14 cellular contexts compared by ENCODE assay signal in genomic region chr11:611001-611996, GRCh38. TPM values are rescaled to one million over a fixed set of nuclear protein-coding genes. Genes with fewer than 3 reads are reported as not detected.
A peak's percentile ranks its signal among the peaks of the same experiment; 100 is the strongest.
DNase-seq lines count a peak whose midpoint lies in the region; ATAC-seq, FAIRE-seq and TF ChIP-seq lines count a peak whose summit lies in the region.
"Had no signal": no experiment of that assay in that cellular context is flagged by ENCODE, and none has a peak within 500 bp of the region (broad histone marks: within the 10 kb centered on the region; RNA-seq: fewer than 3 reads in every experiment).

No MANE protein-coding gene starts in this region.

- TF ChIP-seq CTCF in CD14-positive monocyte (IDR thresholded peaks at IDR 0.05) (no peak), Caco-2 (IDR thresholded peaks at IDR 0.05; ENCODE audit: insufficient read depth in 1 of 2, low read depth in 1 of 2, low read length in 1 of 2, severe bottlenecking in 1 of 2, unreplicated experiment in 1 of 2) (no peak), D721Med (IDR thresholded peaks at IDR 0.05; ENCODE audit: insufficient read depth, missing control alignments) (no peak)

- ATAC-seq in memory B cell (ENCODE audit: low read depth) (no peak), GM18907 (IDR thresholded peaks at IDR 0.05; ENCODE audit: unreplicated experiment) (no peak), HG03432 (IDR thresholded peaks at IDR 0.05; ENCODE audit: unreplicated experiment) (no peak)

- FAIRE-seq in D721Med (lab: Jason Lieb, UNC), result no peak
- FAIRE-seq in RCC 7860 (lab: Jason Lieb, UNC), result no peak

- TSS peak; percentile 3 for BruUV-seq in Caco-2 (replicated peaks; lab: Mats Ljungman, UMichigan)

- DNase-seq in CD14-positive monocyte (ENCODE audit: low spot score), result peak; percentile 43
- no peak for DNase-seq in Caco-2
- no peak for DNase-seq in activated CD4-positive, alpha-beta memory T cell treated with anti-CD3 and anti-CD28 coated beads for 36 hours
- no peak for DNase-seq in memory B cell (ENCODE audit: low spot score in 2 of 2)
- DNase-seq in D721Med (ENCODE audit: insufficient read length, low spot score), result no peak
- no peak for DNase-seq in RCC 7860 (ENCODE audit: low spot score)
- DNase-seq: SHP77 treated with DMSO at 0.1 percent for 48 hours had no signal

- H3K4me3 Mint-ChIP-seq in CD14-positive monocyte (peak overlapping the region in 1 of 2 donors; percentile 12), Caco-2 (ENCODE audit: unreplicated experiment) (no peak overlapping the region), memory B cell (no peak overlapping the region)
- no peak overlapping the region for H3K4me3 Mint-ChIP-seq in activated CD4-positive, alpha-beta memory T cell treated with anti-CD3 and anti-CD28 coated beads for 36 hours

- H3K4me1 Mint-ChIP-seq in CD14-positive monocyte (peaks cover 18% of the 10 kb centered on the region), Caco-2 (ENCODE audit: low read depth, unreplicated experiment) (peaks cover 5% of the 10 kb centered on the region), memory B cell (peaks cover 13% of the 10 kb centered on the region)
- H3K4me1 Mint-ChIP-seq in activated CD4-positive, alpha-beta memory T cell treated with anti-CD3 and anti-CD28 coated beads for 36 hours (ENCODE audit: low read depth), result peaks cover 17% of the 10 kb centered on the region

- no peaks in the 10 kb centered on the region for H3K27me3 ChIP-seq in Caco-2 (replicated peaks; ENCODE audit: control insufficient read depth, insufficient read depth, low read length)
- H3K27me3 ChIP-seq: BLaER1 had no signal

- intact Hi-C loops in CD14-positive monocyte (cut with micrococcal nuclease) (loop anchor here (5.0 kb wide), 1 partner anchor 34 kb away; the partner anchor contains the start of gene PHRF1 (in 2 of the 2)), Caco-2 (cut with micrococcal nuclease; ENCODE audit: unreplicated experiment) (loop anchor here (5.0 kb wide), 1 partner anchor 34 kb away; the partner anchor contains the start of gene PHRF1)
- intact Hi-C loops in activated CD4-positive, alpha-beta memory T cell treated with anti-CD3 and anti-CD28 coated beads for 36 hours (cut with micrococcal nuclease), result no loop called here

- CTCF ChIA-PET in Caco-2 (lab: Charles Lee), result no interaction called here
- CTCF ChIA-PET in activated CD4-positive, alpha-beta memory T cell treated with anti-CD3 and anti-CD28 coated beads for 36 hours (lab: Charles Lee), result interaction anchor here (1.2 to 2.4 kb wide), 2 partner anchors 57 to 115 kb away, joined by 3 to 9 read pairs; no protein-coding TSS in a partner anchor

- H3K36me3 Mint-ChIP-seq in CD14-positive monocyte (peaks cover 51 to 73% of the 10 kb centered on the region in 2 donors), Caco-2 (ENCODE audit: insufficient read depth, unreplicated experiment) (peaks cover 96% of the 10 kb centered on the region), memory B cell (peaks cover 15% of the 10 kb centered on the region)
- peaks cover 38% of the 10 kb centered on the region for H3K36me3 Mint-ChIP-seq in activated CD4-positive, alpha-beta memory T cell treated with anti-CD3 and anti-CD28 coated beads for 36 hours

- H3K27me3 Mint-ChIP-seq in CD14-positive monocyte (ENCODE audit: low read depth in 3 of 3) (peaks cover 0 to 1% (median 0%) of the 10 kb centered on the region in 3 donors), Caco-2 (ENCODE audit: insufficient read depth, unreplicated experiment) (no peaks in the 10 kb centered on the region), memory B cell (no peaks in the 10 kb centered on the region)
- H3K27me3 Mint-ChIP-seq in activated CD4-positive, alpha-beta memory T cell treated with anti-CD3 and anti-CD28 coated beads for 36 hours, result no peaks in the 10 kb centered on the region
- H3K27me3 Mint-ChIP-seq: type B pancreatic cell had no signal

- no peaks in the 10 kb centered on the region for H3K9me3 Mint-ChIP-seq in CD14-positive monocyte
- H3K9me3 Mint-ChIP-seq in Caco-2 (ENCODE audit: unreplicated experiment), result no peaks in the 10 kb centered on the region
- no peaks in the 10 kb centered on the region for H3K9me3 Mint-ChIP-seq in activated CD4-positive, alpha-beta memory T cell treated with anti-CD3 and anti-CD28 coated beads for 36 hours
- H3K9me3 Mint-ChIP-seq in memory B cell, result no peaks in the 10 kb centered on the region
- H3K9me3 Mint-ChIP-seq: type B pancreatic cell had no signal

- no peaks in the 10 kb centered on the region for H3K9me3 ChIP-seq in Caco-2
- H3K9me3 ChIP-seq: BLaER1 had no signal

- peaks cover 25% of the 10 kb centered on the region for H3K4me1 ChIP-seq in Caco-2

- H3K4me3 ChIP-seq in Caco-2 (ENCODE audit: low read depth, low read length), result no peak overlapping the region
- H3K4me3 ChIP-seq: BLaER1 had no signal

- peaks cover 13% of the 10 kb centered on the region for H3K36me3 ChIP-seq in Caco-2 (ENCODE audit: control insufficient read depth, insufficient read depth, low read length)

- POLR2A ChIA-PET in Caco-2 (lab: Charles Lee), result interaction anchor here (0.6 kb wide), 1 partner anchor 43 kb away, joined by 5 read pairs; no protein-coding TSS in a partner anchor
- POLR2A ChIA-PET in activated CD4-positive, alpha-beta memory T cell treated with anti-CD3 and anti-CD28 coated beads for 36 hours (lab: Charles Lee), result no interaction called here

- H3K27ac Mint-ChIP-seq in CD14-positive monocyte, result peak overlapping the region in 6 of 7 donors; percentile 43 to 91 (median 60)
- H3K27ac Mint-ChIP-seq in Caco-2 (ENCODE audit: unreplicated experiment), result no peak overlapping the region
- peak overlapping the region; percentile 5 for H3K27ac Mint-ChIP-seq in activated CD4-positive, alpha-beta memory T cell treated with anti-CD3 and anti-CD28 coated beads for 36 hours
- H3K27ac Mint-ChIP-seq in memory B cell, result peak overlapping the region; percentile 20

RNA-seq across cellular contexts. Expression of gene IRF7, which starts 4.5 kb away (rescaled TPM):
- 10 to 100 TPM; 38.6 to 42.9 TPM for polyA plus RNA-seq in CD14-positive monocyte
- total RNA-seq in Caco-2 (2022), result 27.2 and 31.2 TPM in 2 replicates
- 10 to 100 TPM; 79.9 to 80.7 TPM for total RNA-seq in activated CD4-positive, alpha-beta memory T cell treated with anti-CD3 and anti-CD28 coated beads for 36 hours

RNA-seq across cellular contexts. Expression of gene CDHR5, which starts 13.5 kb away (rescaled TPM):
- under 1 TPM; 0.18 TPM for polyA plus RNA-seq in CD14-positive monocyte
- 30.2 and 42.0 TPM in 2 replicates for total RNA-seq in Caco-2 (2022)
- total RNA-seq in activated CD4-positive, alpha-beta memory T cell treated with anti-CD3 and anti-CD28 coated beads for 36 hours, result not detected
- total RNA-seq: activated CD8-positive, alpha-beta memory T cell treated with anti-CD3 and anti-CD28 coated beads for 36 hours; glomerular endothelial cell had no signal

RNA-seq across cellular contexts. Expression of gene SCT, which starts 15.7 kb away (rescaled TPM):
- not detected for polyA plus RNA-seq in CD14-positive monocyte
- not detected in 2 replicates for total RNA-seq in Caco-2 (2022)
- total RNA-seq in activated CD4-positive, alpha-beta memory T cell treated with anti-CD3 and anti-CD28 coated beads for 36 hours, result not detected
- total RNA-seq: activated CD8-positive, alpha-beta memory T cell treated with anti-CD3 and anti-CD28 coated beads for 36 hours; cerebellum; glomerular endothelial cell had no signal

RNA-seq across cellular contexts. Expression of gene DRD4, which starts 25.8 kb away (rescaled TPM):
- polyA plus RNA-seq in CD14-positive monocyte, result not detected
- 1.0 and 1.1 TPM in 2 replicates for total RNA-seq in Caco-2 (2022)
- under 1 TPM; 0.21 to 0.39 TPM for total RNA-seq in activated CD4-positive, alpha-beta memory T cell treated with anti-CD3 and anti-CD28 coated beads for 36 hours
- total RNA-seq: glomerular endothelial cell had no signal

RNA-seq across cellular contexts. Expression of gene PHRF1, which starts 35.0 kb away (rescaled TPM):
- polyA plus RNA-seq in CD14-positive monocyte, result 1 to 10 TPM; 1.3 to 3.3 TPM
- 43.9 and 46.8 TPM in 2 replicates for total RNA-seq in Caco-2 (2022)
- total RNA-seq in activated CD4-positive, alpha-beta memory T cell treated with anti-CD3 and anti-CD28 coated beads for 36 hours, result 10 to 100 TPM; 32.4 to 33.5 TPM

Comparison
In these comparisons a context has a peak if more than half of its experiments do, and no peak if none do; other contexts are left out.
1. RNA of gene CDHR5, which starts 13.5 kb away (total RNA-seq): 30.2 to 42.0 TPM in Caco-2; not detected in activated CD4-positive, alpha-beta memory T cell treated with anti-CD3 and anti-CD28 coated beads for 36 hours; every median in the first group is over 10 times any median in the second.